9 cellular contexts compared by ENCODE assay signal in genomic region chr13:94968040-94968756, GRCh38.
DNase-seq lines count a peak whose midpoint lies in the region; TF ChIP-seq lines count a peak whose summit lies in the region.
"Had no signal": no experiment of that assay in that cellular context is flagged by ENCODE, and none has a peak within 500 bp of the region (broad histone marks: within the 10 kb centered on the region; RNA-seq: fewer than 3 reads in every experiment).

No MANE protein-coding gene starts in this region.

- H3K9me3 Mint-ChIP-seq in nephron, result no peaks in the 10 kb centered on the region

- no peaks in the 10 kb centered on the region for H3K36me3 Mint-ChIP-seq in nephron (ENCODE audit: low read depth)

- H3K27ac ChIP-seq in coronary artery, result no peak overlapping the region
- H3K27ac ChIP-seq: neutrophil had no signal

- H3K4me3 ChIP-seq in LNCaP clone FGC (ENCODE audit: low read depth, low read length), result no peak overlapping the region
- peak overlapping the region; percentile 58 for H3K4me3 ChIP-seq in coronary artery

- peak; percentile 32 for DNase-seq in DMS153 treated with DMSO at 0.1 percent for 48 hours (lab: John Stamatoyannopoulos, UW; ENCODE audit: unreplicated experiment)
- no peak for DNase-seq in DMS153 (lab: John Stamatoyannopoulos, UW)
- DNase-seq in LNCaP clone FGC (ENCODE audit: low read depth), result no peak
- no peak for DNase-seq in coronary artery (ENCODE audit: low spot score)
- no peak for DNase-seq in NCI-H2196 treated with DMSO at 0.1 percent for 48 hours (lab: John Stamatoyannopoulos, UW; ENCODE audit: unreplicated experiment)
- DNase-seq in SKM-1 treated with dmso at 0.1 percent for 144 hours (lab: John Stamatoyannopoulos, UW; ENCODE audit: unreplicated experiment), result no peak
- DNase-seq in activated effector memory CD4-positive, alpha-beta T cell treated with Interleukin-2 at 50 U/mL for 16 hours, result no peak

- peak overlapping the region; percentile 80 to 84 (median 84) for H3K4me3 Mint-ChIP-seq in nephron

- peaks cover 75% of the 10 kb centered on the region for H3K27me3 Mint-ChIP-seq in nephron (ENCODE audit: low read depth)

- H3K27ac Mint-ChIP-seq in nephron, result peak overlapping the region; percentile 51 to 82 (median 54)

- H3K4me1 Mint-ChIP-seq in nephron, result peaks cover 19% of the 10 kb centered on the region

- TF ChIP-seq CTCF in LNCaP clone FGC (IDR thresholded peaks at IDR 0.05; ENCODE audit: control insufficient read depth, extremely low read depth, insufficient read depth) (peak; percentile 11; the same call in 1 of the 2 replicates), coronary artery (IDR thresholded peaks at IDR 0.05) (no peak), nephron (IDR thresholded peaks at IDR 0.05; ENCODE audit: unreplicated experiment in 3 of 3) (no peak)
